Comparison of ENCODE assay signal across 7 cellular contexts in the genomic region with DNA sequence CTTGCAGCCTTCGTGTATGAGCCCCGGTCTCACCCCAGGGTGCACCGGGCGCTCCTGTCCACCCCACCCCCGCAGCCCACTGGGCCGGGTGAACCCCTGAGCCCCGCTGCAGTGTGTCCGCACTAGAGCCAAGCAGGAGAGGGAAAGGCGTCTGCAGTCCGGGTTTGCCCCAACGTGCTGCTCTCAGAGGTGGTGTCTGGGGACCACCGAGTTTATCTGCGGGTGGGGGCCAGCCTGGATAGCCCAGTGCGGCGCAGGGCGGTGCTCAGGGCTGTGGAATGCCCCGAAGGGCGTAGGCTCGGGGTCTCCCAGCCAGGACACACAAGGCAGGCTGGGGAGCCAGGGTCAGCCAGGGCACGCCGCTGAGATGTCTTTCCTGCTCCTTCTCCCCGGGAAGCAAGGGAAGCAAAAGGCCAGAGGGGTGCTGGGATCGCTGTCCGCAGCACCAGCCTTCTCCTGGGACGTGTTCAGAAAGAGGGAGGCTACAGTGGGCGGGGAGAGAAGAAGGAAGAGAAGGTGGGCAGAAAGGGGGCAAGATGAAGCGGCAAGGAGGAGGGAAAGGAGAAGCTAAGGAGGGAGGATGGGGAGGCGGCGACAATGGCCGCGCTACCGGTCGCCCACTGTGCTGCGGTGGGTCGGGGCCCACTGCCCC. TPM values are rescaled to one million over a fixed set of nuclear protein-coding genes. Genes with fewer than 3 reads are reported as not detected.
DNase-seq lines count a peak whose midpoint lies in the region; ATAC-seq lines count a peak whose summit lies in the region.

No MANE protein-coding gene starts in this region.

- intact Hi-C loops in activated T-helper 2 cell treated with anti-CD3 and anti-CD28 coated beads, Interferon-gamma antibody, Interleukin-2, Interleukin-4, amounts not matched to agents 10 μg/mL and 5 μg/mL and 100 μg/mL, durations not matched to agents 14 hours and 24 hours and 36 hours (cut with micrococcal nuclease): loop anchor here (1.0 kb wide), 1 partner anchor 28 kb away; no protein-coding TSS in a partner anchor
- intact Hi-C loops in right cardiac atrium (cut with DNase I): loop anchor here in 1 of 4 donors (10.0 kb wide), 1 partner anchor 207 kb away; a partner anchor contains a TSS

- peak overlapping the region; percentile 74 for H3K4me3 Mint-ChIP-seq in activated T-helper 2 cell treated with anti-CD3 and anti-CD28 coated beads, Interferon-gamma antibody, Interleukin-2, Interleukin-4, amounts not matched to agents 10 μg/mL and 5 μg/mL and 100 μg/mL, durations not matched to agents 14 hours and 24 hours and 36 hours (ENCODE audit: low read depth)

- H3K36me3 Mint-ChIP-seq in activated T-helper 2 cell treated with anti-CD3 and anti-CD28 coated beads, Interferon-gamma antibody, Interleukin-2, Interleukin-4, amounts not matched to agents 10 μg/mL and 5 μg/mL and 100 μg/mL, durations not matched to agents 14 hours and 24 hours and 36 hours (ENCODE audit: low read depth): no peaks in the 10 kb centered on the region

- H3K27me3 ChIP-seq in H7 (ENCODE audit: control insufficient read depth, insufficient read depth, low read length) (peaks cover 19% of the 10 kb centered on the region), right cardiac atrium (ENCODE audit: control insufficient read depth, insufficient read depth) (no peaks in the 10 kb centered on the region)

- ATAC-seq in right cardiac atrium: peak; percentile 18 to 48

- peaks cover 6% of the 10 kb centered on the region for H3K4me1 Mint-ChIP-seq in activated T-helper 2 cell treated with anti-CD3 and anti-CD28 coated beads, Interferon-gamma antibody, Interleukin-2, Interleukin-4, amounts not matched to agents 10 μg/mL and 5 μg/mL and 100 μg/mL, durations not matched to agents 14 hours and 24 hours and 36 hours (ENCODE audit: low read depth)

- H3K4me3 ChIP-seq in H7 (ENCODE audit: insufficient read depth, low read depth, low read length) (peak overlapping the region; percentile 74), right cardiac atrium (ENCODE audit: low read length) (peak overlapping the region; percentile 52), skeletal muscle cell (ENCODE audit: low read depth, low read length) (peak overlapping the region; percentile 56)

- peak overlapping the region; percentile 28 for H3K27ac ChIP-seq in right cardiac atrium (ENCODE audit: low read length)

- no peaks in the 10 kb centered on the region for H3K36me3 ChIP-seq in H7 (replicated peaks; ENCODE audit: control insufficient read depth, insufficient read depth, low read length)

- H3K9me3 ChIP-seq in right cardiac atrium (ENCODE audit: control insufficient read depth, low read length): no peaks in the 10 kb centered on the region

- no peaks in the 10 kb centered on the region for H3K9me3 Mint-ChIP-seq in activated T-helper 2 cell treated with anti-CD3 and anti-CD28 coated beads, Interferon-gamma antibody, Interleukin-2, Interleukin-4, amounts not matched to agents 10 μg/mL and 5 μg/mL and 100 μg/mL, durations not matched to agents 14 hours and 24 hours and 36 hours

- H3K27me3 Mint-ChIP-seq in activated T-helper 2 cell treated with anti-CD3 and anti-CD28 coated beads, Interferon-gamma antibody, Interleukin-2, Interleukin-4, amounts not matched to agents 10 μg/mL and 5 μg/mL and 100 μg/mL, durations not matched to agents 14 hours and 24 hours and 36 hours (ENCODE audit: low read depth): peaks cover 23% of the 10 kb centered on the region

- 23% methylated on average over 35 of the region's 35 CpGs for WGBS in right cardiac atrium

- H3K4me1 ChIP-seq in right cardiac atrium (ENCODE audit: control insufficient read depth, insufficient read depth, low read length): peaks cover 11% of the 10 kb centered on the region

- peak; percentile 70 for DNase-seq in H7
- DNase-seq in activated T-helper 2 cell treated with anti-CD3 and anti-CD28 coated beads, Interferon-gamma antibody, Interleukin-2, Interleukin-4, amounts not matched to agents 10 μg/mL and 5 μg/mL and 100 μg/mL, durations not matched to agents 14 hours and 24 hours and 36 hours (ENCODE audit: low spot score): peak; percentile 6
- DNase-seq in right cardiac atrium: peak; percentile 38 to 76 (median 67)
- DNase-seq in skeletal muscle cell (ENCODE audit: low read depth): no peak
- DNase-seq in NCI-H2029 treated with DMSO at 0.1 percent for 48 hours (lab: John Stamatoyannopoulos, UW): no peak
- DNase-seq in LoVo (ENCODE audit: low spot score): no peak
- no peak for DNase-seq in foreskin melanocyte

- no peak overlapping the region for H3K27ac Mint-ChIP-seq in activated T-helper 2 cell treated with anti-CD3 and anti-CD28 coated beads, Interferon-gamma antibody, Interleukin-2, Interleukin-4, amounts not matched to agents 10 μg/mL and 5 μg/mL and 100 μg/mL, durations not matched to agents 14 hours and 24 hours and 36 hours

RNA-seq across cellular contexts. Expression of a gene that starts 56.6 kb away (rescaled TPM):
- total RNA-seq in H7 (2014; rRNA removed; shearing (Covaris generic)): 0.07 TPM in 1 of 2 replicates, not detected in the other
- total RNA-seq in activated T-helper 2 cell treated with anti-CD3 and anti-CD28 coated beads, Interferon-gamma antibody, Interleukin-2, Interleukin-4, amounts not matched to agents 10 μg/mL and 5 μg/mL and 100 μg/mL, durations not matched to agents 14 hours and 24 hours and 36 hours: not detected in 2 replicates
- under 1 TPM in 1 of 4 donors, not detected in 3; 0.06 TPM for total RNA-seq in right cardiac atrium
- not detected for polyA plus RNA-seq in right cardiac atrium

Comparison
In these comparisons a context has a peak if more than half of its experiments do, and no peak if none do; other contexts are left out.
1. DNase-seq: peak in H7 (single experiment), activated T-helper 2 cell treated with anti-CD3 and anti-CD28 coated beads, Interferon-gamma antibody, Interleukin-2, Interleukin-4, amounts not matched to agents 10 μg/mL and 5 μg/mL and 100 μg/mL, durations not matched to agents 14 hours and 24 hours and 36 hours (single experiment) and right cardiac atrium (3 of 3); none in skeletal muscle cell (single experiment), NCI-H2029 treated with DMSO at 0.1 percent for 48 hours (single experiment), LoVo (single experiment) and foreskin melanocyte (single experiment).
2. Peak in every context shown above with its lines, with median percentiles within 50 percentile points of each other: H3K4me3 ChIP-seq.